6 cellular contexts compared by ENCODE assay signal in genomic region chr14:38884109-38884508, GRCh38.
"Had no signal": no experiment of that assay in that cellular context is flagged by ENCODE, and none has a peak within 500 bp of the region (broad histone marks: within the 10 kb centered on the region; RNA-seq: fewer than 3 reads in every experiment).

No MANE protein-coding gene starts in this region.

- H3K27ac ChIP-seq: HL-60 had no signal

- ATAC-seq: K562 had no signal

- DNase-seq: IMR-90, KBM-7, KG1 had no signal

- FAIRE-seq: HTR-8/SVneo, K562 had no signal

- H3K4me3 ChIP-seq: K562 had no signal
